In genomic region chr22:39178206-39179111, GRCh38 we compare ENCODE assay signal across 10 cellular contexts. TPM values are rescaled to one million over a fixed set of nuclear protein-coding genes. Genes with fewer than 3 reads are reported as not detected.
DNase-seq lines count a peak whose midpoint lies in the region; ATAC-seq, FAIRE-seq and TF ChIP-seq lines count a peak whose summit lies in the region.
"Had no signal": no experiment of that assay in that cellular context is flagged by ENCODE, and none has a peak within 500 bp of the region (broad histone marks: within the 10 kb centered on the region; RNA-seq: fewer than 3 reads in every experiment).

No MANE protein-coding gene starts in this region.

- H3K4me2 ChIP-seq in endothelial cell of umbilical vein (ENCODE audit: insufficient read depth, low read length): peak overlapping the region; percentile 20

- H4K20me1 ChIP-seq in endothelial cell of umbilical vein (replicated peaks; ENCODE audit: control insufficient read depth, extremely low read depth, insufficient read depth, low read length): no peaks in the 10 kb centered on the region

- BruUV-seq in A673 (replicated peaks; lab: Mats Ljungman, UMichigan) (no TSS peak), endothelial cell of umbilical vein (replicated peaks; lab: Mats Ljungman, UMichigan) (no TSS peak)

- no peaks in the 10 kb centered on the region for H3K27me3 Mint-ChIP-seq in natural killer cell treated with Interleukin-12 subunit alpha and Interleukin-12 subunit beta and Interleukin-15 and Interleukin-18, amount 100 ng/mL, for 72 hours
- H3K27me3 Mint-ChIP-seq: stimulated activated naive CD8-positive, alpha-beta T cell treated with anti-CD3 and anti-CD28 coated beads, Interleukin-15, Interleukin-2, amounts not matched to agents 100 ng/mL and 50 ng/mL, for 24 hours had no signal

- intact Hi-C loops in A673 (cut with micrococcal nuclease; ENCODE audit: unreplicated experiment) (loop anchor here (10.0 kb wide), 2 partner anchors 66 to 866 kb away; partner anchors contain the start of gene PDGFB), endothelial cell of umbilical vein (cut with micrococcal nuclease) (loop anchor here (1.0 to 10.0 kb wide), 2 partner anchors 36 to 346 kb away; partner anchors contain the start of gene ATF4)

- no peaks in the 10 kb centered on the region for H3K9me3 ChIP-seq in A673 (ENCODE audit: low read depth, low read length, poor library complexity, severe bottlenecking)
- no peaks in the 10 kb centered on the region for H3K9me3 ChIP-seq in endothelial cell of umbilical vein (replicated peaks; ENCODE audit: control insufficient read depth, insufficient read depth, low read length)

- dilution Hi-C loops in endothelial cell of umbilical vein (cut with MboI; ENCODE audit: extremely low pct_ligation_motif_present, low sequenced_read_pairs): no loop called here

- no peaks in the 10 kb centered on the region for H3K36me3 Mint-ChIP-seq in natural killer cell treated with Interleukin-12 subunit alpha and Interleukin-12 subunit beta and Interleukin-15 and Interleukin-18, amount 100 ng/mL, for 72 hours

- FAIRE-seq in endothelial cell of umbilical vein (lab: Jason Lieb, UNC): peak; percentile 96

- H3K27me3 ChIP-seq in A673 (replicated peaks; ENCODE audit: insufficient read depth, low read depth, low read length, poor library complexity): no peaks in the 10 kb centered on the region
- no peaks in the 10 kb centered on the region for H3K27me3 ChIP-seq in endothelial cell of umbilical vein (ENCODE audit: control insufficient read depth in 2 of 2, insufficient read depth in 2 of 2, low read length in 2 of 2)

- H3K36me3 ChIP-seq in A673 (ENCODE audit: insufficient read depth, low read length, poor library complexity, severe bottlenecking) (no peaks in the 10 kb centered on the region), endothelial cell of umbilical vein (ENCODE audit: control insufficient read depth in 2 of 2, extremely low read depth in 1 of 2, insufficient read depth in 2 of 2, low read length in 2 of 2) (no peaks in the 10 kb centered on the region)

- peak overlapping the region; percentile 57 for H3K4me3 Mint-ChIP-seq in natural killer cell treated with Interleukin-12 subunit alpha and Interleukin-12 subunit beta and Interleukin-15 and Interleukin-18, amount 100 ng/mL, for 72 hours
- H3K4me3 Mint-ChIP-seq: stimulated activated naive CD8-positive, alpha-beta T cell treated with anti-CD3 and anti-CD28 coated beads, Interleukin-15, Interleukin-2, amounts not matched to agents 100 ng/mL and 50 ng/mL, for 24 hours had no signal

- peak overlapping the region; percentile 19 to 26 for H3K27ac Mint-ChIP-seq in natural killer cell treated with Interleukin-12 subunit alpha and Interleukin-12 subunit beta and Interleukin-15 and Interleukin-18, amount 100 ng/mL, for 72 hours
- H3K27ac Mint-ChIP-seq: stimulated activated naive CD8-positive, alpha-beta T cell treated with anti-CD3 and anti-CD28 coated beads, Interleukin-15, Interleukin-2, amounts not matched to agents 100 ng/mL and 50 ng/mL, for 24 hours had no signal

- peak; percentile 47 for DNase-seq in A673 (ENCODE audit: low spot score)
- DNase-seq in M059J (ENCODE audit: low read depth): peak; percentile 59
- DNase-seq in endothelial cell of umbilical vein (ENCODE audit: low read depth, low spot score): peak; percentile 94
- no peak for DNase-seq in natural killer cell treated with Interleukin-12 subunit alpha and Interleukin-12 subunit beta and Interleukin-15 and Interleukin-18, amount 100 ng/mL, for 72 hours (ENCODE audit: low spot score)
- no peak for DNase-seq in central memory CD4-positive, alpha-beta T cell
- DNase-seq in stimulated activated CD4-positive, alpha-beta T cell treated with anti-CD3 and anti-CD28 coated beads, Interleukin-4, amount 100 ng/mL, for 1 hour: no peak
- DNase-seq: NCI-H1105 had no signal

- CTCF ChIA-PET in A673 (lab: Charles Lee) (no interaction called here), endothelial cell of umbilical vein (lab: Charles Lee) (interaction anchor here (1.5 to 1.7 kb wide), 2 partner anchors 39 to 409 kb away, joined by 3 read pairs; no protein-coding TSS in a partner anchor)

- ATAC-seq in natural killer cell treated with Interleukin-12 subunit alpha and Interleukin-12 subunit beta and Interleukin-15 and Interleukin-18, amount 100 ng/mL, for 72 hours: no peak
- ATAC-seq in HG03520 (IDR thresholded peaks at IDR 0.05; ENCODE audit: unreplicated experiment) (no peak), GM18517 (IDR thresholded peaks at IDR 0.05; ENCODE audit: unreplicated experiment) (no peak)

- no peak overlapping the region for H3K27ac ChIP-seq in A673 (ENCODE audit: low read depth, low read length, poor library complexity, severe bottlenecking)
- peak overlapping the region; percentile 99 for H3K27ac ChIP-seq in endothelial cell of umbilical vein (ENCODE audit: insufficient read depth, low read depth, low read length)

- H3K4me3 ChIP-seq in A673 (ENCODE audit: low read depth, low read length, poor library complexity, severe bottlenecking): no peak overlapping the region
- H3K4me3 ChIP-seq in endothelial cell of umbilical vein (replicated peaks in 1 of 3; ENCODE audit: insufficient read depth in 1 of 3, low read depth in 1 of 3, low read length in 3 of 3): no peak overlapping the region

- POLR2A ChIA-PET in A673 (lab: Charles Lee; ENCODE audit: low non-redundant PET): no interaction called here
- POLR2A ChIA-PET in endothelial cell of umbilical vein (lab: Charles Lee): no interaction called here

- no peak overlapping the region for H2AFZ ChIP-seq in endothelial cell of umbilical vein (ENCODE audit: low read depth, low read length)

- H3K4me1 ChIP-seq in A673 (ENCODE audit: insufficient read depth, low read length, poor library complexity, severe bottlenecking) (peaks cover 20% of the 10 kb centered on the region), endothelial cell of umbilical vein (ENCODE audit: control insufficient read depth, extremely low read depth, insufficient read depth, low read length) (peaks cover 58% of the 10 kb centered on the region)

- no peak for TF ChIP-seq POLR2A in endothelial cell of umbilical vein (IDR thresholded peaks at IDR 0.05; ENCODE audit: low read depth, low read length)

- H3K79me2 ChIP-seq in endothelial cell of umbilical vein (ENCODE audit: control insufficient read depth, insufficient read depth, low read length): no peaks in the 10 kb centered on the region

- peaks cover 44 to 46% of the 10 kb centered on the region in 2 donors for H3K4me1 Mint-ChIP-seq in natural killer cell treated with Interleukin-12 subunit alpha and Interleukin-12 subunit beta and Interleukin-15 and Interleukin-18, amount 100 ng/mL, for 72 hours (ENCODE audit: low read depth in 2 of 2)

- no peak for TF ChIP-seq CTCF in A673 (conservative IDR thresholded peaks at IDR 0.05; ENCODE audit: low read depth, low read length)
- TF ChIP-seq CTCF in endothelial cell of umbilical vein (IDR thresholded peaks at IDR 0.05; ENCODE audit: extremely low read depth in 1 of 2, insufficient read depth in 1 of 2, low read depth in 1 of 2, low read length in 2 of 2): no peak

- peak overlapping the region; percentile 80 for H3K9ac ChIP-seq in endothelial cell of umbilical vein (replicated peaks; ENCODE audit: extremely low read depth, insufficient read depth, low read length)

- no peaks in the 10 kb centered on the region for H3K9me3 Mint-ChIP-seq in natural killer cell treated with Interleukin-12 subunit alpha and Interleukin-12 subunit beta and Interleukin-15 and Interleukin-18, amount 100 ng/mL, for 72 hours

- H3K9me1 ChIP-seq in endothelial cell of umbilical vein (replicated peaks; ENCODE audit: control insufficient read depth, extremely low read depth, insufficient read depth, low read length): no peaks in the 10 kb centered on the region

TF ChIP-seq in endothelial cell of umbilical vein, 7 proteins besides CTCF, POLR2A, EP300 and RAD21:
- TF ChIP-seq FOS (IDR thresholded peaks at IDR 0.05; ENCODE audit: borderline replicate concordance, insufficient read depth, low read length) (peak; percentile 88), EZH2 (IDR thresholded peaks at IDR 0.05; ENCODE audit: borderline replicate concordance, low read depth, low read length, severe bottlenecking) (no peak), GATA2 (IDR thresholded peaks at IDR 0.05; ENCODE audit: insufficient read depth, insufficient read length, low read depth, low read length) (peak; percentile 98), MAX (IDR thresholded peaks at IDR 0.05; ENCODE audit: insufficient read depth, insufficient read length) (no peak), JUN (IDR thresholded peaks at IDR 0.05; ENCODE audit: borderline replicate concordance, insufficient read depth, insufficient read length, low read depth) (peak; percentile 97), MYC (IDR thresholded peaks at IDR 0.05; ENCODE audit: low read depth, low read length) (no peak), POLR2AphosphoS5 (IDR thresholded peaks at IDR 0.05; ENCODE audit: insufficient read depth, low read depth, low read length) (peak; percentile 62)

RNA-seq across cellular contexts. Expression of gene CBX7, which starts 26.0 kb away (rescaled TPM):
- total RNA-seq in A673 (2021): 2.8 and 3.8 TPM in 2 replicates
- total RNA-seq in M059J (2014; rRNA removed; shearing (Covaris generic)): 0.76 and 3.0 TPM in 2 replicates
- 5.1 and 7.1 TPM in 2 replicates for total RNA-seq in endothelial cell of umbilical vein
- polyA plus RNA-seq in endothelial cell of umbilical vein: 3.4 and 4.0 TPM in 2 replicates
- 1.6 and 2.0 TPM in 2 replicates for polyA plus RNA-seq in endothelial cell of umbilical vein (2011; cell fraction: cytosol; rRNA removed)
- polyA plus RNA-seq in endothelial cell of umbilical vein (2011; cell fraction: nucleus; rRNA removed): 12.0 and 13.9 TPM in 2 replicates
- 1.7 and 1.9 TPM in 2 replicates for polyA plus RNA-seq in endothelial cell of umbilical vein (2012)
- 3.9 and 6.0 TPM in 2 replicates for polyA minus RNA-seq in endothelial cell of umbilical vein
- polyA minus RNA-seq in endothelial cell of umbilical vein (2011; cell fraction: cytosol; rRNA and poly(A)+ RNA removed): 2.7 TPM
- polyA minus RNA-seq in endothelial cell of umbilical vein (2011; cell fraction: nucleus; rRNA and poly(A)+ RNA removed): 6.1 and 6.7 TPM in 2 replicates
- 10 to 100 TPM in 1 of 2 donors, 1 to 10 TPM in 1; 4.9 to 11.1 TPM for total RNA-seq in natural killer cell treated with Interleukin-12 subunit alpha and Interleukin-12 subunit beta and Interleukin-15 and Interleukin-18, amount 100 ng/mL, for 72 hours

Comparison
In these comparisons a context has a peak if more than half of its experiments do, and no peak if none do; other contexts are left out.
1. DNase-seq: peak in A673 (single experiment), M059J (single experiment) and endothelial cell of umbilical vein (single experiment); none in natural killer cell treated with Interleukin-12 subunit alpha and Interleukin-12 subunit beta and Interleukin-15 and Interleukin-18, amount 100 ng/mL, for 72 hours (single experiment), central memory CD4-positive, alpha-beta T cell (single experiment) and stimulated activated CD4-positive, alpha-beta T cell treated with anti-CD3 and anti-CD28 coated beads, Interleukin-4, amount 100 ng/mL, for 1 hour (single experiment).